ENCODE assay signal across 7 cellular contexts in genomic region chr6:137641474-137642077, GRCh38.
DNase-seq lines count a peak whose midpoint lies in the region; ATAC-seq, FAIRE-seq and TF ChIP-seq lines count a peak whose summit lies in the region.

No MANE protein-coding gene starts in this region.

- no peak for TF ChIP-seq POLR2A in GM12891 (IDR thresholded peaks at IDR 0.05; ENCODE audit: low read depth, low read length)

- peaks cover 2% of the 10 kb centered on the region for H3K36me3 Mint-ChIP-seq in activated CD4-positive, alpha-beta T cell treated with anti-CD3 and anti-CD28 coated beads, Interleukin-2, amount 10 ng/mL, durations not matched to agents 7 days and 5 days (ENCODE audit: low read depth)

- H3K27me3 ChIP-seq in dorsolateral prefrontal cortex: no peaks in the 10 kb centered on the region

- FAIRE-seq in GM12891 (lab: Jason Lieb, UNC): peak; percentile 92

- H3K4me3 ChIP-seq in dorsolateral prefrontal cortex: no peak overlapping the region

- CTCF ChIA-PET in activated CD4-positive, alpha-beta T cell treated with anti-CD3 and anti-CD28 coated beads, Interleukin-2, amount 10 ng/mL, durations not matched to agents 7 days and 5 days (lab: Charles Lee): interaction anchor here (1.0 to 1.5 kb wide), 4 partner anchors 12 to 552 kb away, joined by 3 to 4 read pairs (median 4); no protein-coding TSS in a partner anchor

- H3K27me3 Mint-ChIP-seq in activated CD4-positive, alpha-beta T cell treated with anti-CD3 and anti-CD28 coated beads, Interleukin-2, amount 10 ng/mL, durations not matched to agents 7 days and 5 days: peaks cover 14% of the 10 kb centered on the region

- peaks cover 21% of the 10 kb centered on the region for H3K4me1 Mint-ChIP-seq in activated CD4-positive, alpha-beta T cell treated with anti-CD3 and anti-CD28 coated beads, Interleukin-2, amount 10 ng/mL, durations not matched to agents 7 days and 5 days

- TF ChIP-seq CTCF in dorsolateral prefrontal cortex (IDR thresholded peaks at IDR 0.05 in 54 of 56, conservative IDR thresholded peaks at IDR 0.05 in 2 of 56; ENCODE audit: low read depth in 1 of 56, partially characterized antibody in 56 of 56): peak; percentile 51 to 92 (median 82)

- no peak overlapping the region for H3K27ac Mint-ChIP-seq in activated CD4-positive, alpha-beta T cell treated with anti-CD3 and anti-CD28 coated beads, Interleukin-2, amount 10 ng/mL, durations not matched to agents 7 days and 5 days

- intact Hi-C loops in dorsolateral prefrontal cortex (cut with DNase I): loop anchor here (1.0 to 10.0 kb wide), 7 partner anchors 224 to 677 kb away; no protein-coding TSS in a partner anchor

- H3K27ac ChIP-seq in dorsolateral prefrontal cortex: peak overlapping the region in 14 of 59 donors; percentile 3 to 57 (median 38)

- POLR2A ChIA-PET in activated CD4-positive, alpha-beta T cell treated with anti-CD3 and anti-CD28 coated beads, Interleukin-2, amount 10 ng/mL, durations not matched to agents 7 days and 5 days (lab: Charles Lee): no interaction called here

- H3K9me3 Mint-ChIP-seq in activated CD4-positive, alpha-beta T cell treated with anti-CD3 and anti-CD28 coated beads, Interleukin-2, amount 10 ng/mL, durations not matched to agents 7 days and 5 days: peaks cover 2% of the 10 kb centered on the region

- DNase-seq in GM12891 (ENCODE audit: insufficient read length, low spot score) (no peak), NCI-H510A treated with DMSO at 0.1 percent for 48 hours (lab: John Stamatoyannopoulos, UW) (peak; percentile 40), dorsolateral prefrontal cortex (peak; percentile 45 to 89 (median 74)), lung microvascular endothelial cell (ENCODE audit: low read depth in 2 of 2) (peak; percentile 78 to 83)
- DNase-seq in activated CD4-positive, alpha-beta T cell treated with anti-CD3 and anti-CD28 coated beads, Interleukin-2, amount 10 ng/mL, durations not matched to agents 7 days and 5 days: peak; percentile 77
- DNase-seq in stimulated activated CD8-positive, alpha-beta memory T cell treated with anti-CD3 and anti-CD28 coated beads, Interleukin-15, amount 100 ng/mL, for 4 hours (ENCODE audit: low read depth in 2 of 2): peak; percentile 11 to 24

- no peak overlapping the region for H3K4me3 Mint-ChIP-seq in activated CD4-positive, alpha-beta T cell treated with anti-CD3 and anti-CD28 coated beads, Interleukin-2, amount 10 ng/mL, durations not matched to agents 7 days and 5 days

- peak; percentile 64 for ATAC-seq in HG03196 (IDR thresholded peaks at IDR 0.05; ENCODE audit: unreplicated experiment)

TF ChIP-seq in GM12891, 5 proteins besides CTCF, POLR2A, EP300 and RAD21:
- TF ChIP-seq SPI1 (IDR thresholded peaks at IDR 0.05; ENCODE audit: low read depth, low read length) (no peak), POLR2AphosphoS5 (IDR thresholded peaks at IDR 0.05; ENCODE audit: low read depth, low read length) (no peak), PAX5 (IDR thresholded peaks at IDR 0.05; ENCODE audit: insufficient read depth, low read length, severe bottlenecking) (no peak), POU2F2 (IDR thresholded peaks at IDR 0.05; ENCODE audit: low read depth, low read length) (no peak), TAF1 (IDR thresholded peaks at IDR 0.05; ENCODE audit: low read depth, low read length) (no peak)
